15 cellular contexts compared by ENCODE assay signal in the genomic region with DNA sequence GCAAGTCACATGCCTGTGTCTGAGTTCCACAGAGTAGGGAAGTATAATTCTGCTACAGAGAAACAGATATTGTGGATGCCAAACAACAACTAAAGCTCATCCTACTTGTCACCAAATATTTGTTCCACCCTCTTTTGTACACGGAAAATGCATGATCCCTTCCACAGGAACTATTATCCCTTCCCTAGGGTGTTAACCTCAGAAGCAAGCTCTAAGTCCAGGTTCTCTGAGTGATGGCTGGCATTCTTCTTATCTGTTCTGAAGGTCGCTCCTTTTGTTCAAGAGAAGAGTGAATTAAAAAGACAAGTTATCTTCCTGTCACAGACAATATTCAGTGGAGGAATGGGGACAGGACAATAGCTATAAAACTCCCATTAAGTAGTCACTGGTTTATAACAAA.
DNase-seq lines count a peak whose midpoint lies in the region; TF ChIP-seq lines count a peak whose summit lies in the region.
"Had no signal": no experiment of that assay in that cellular context is flagged by ENCODE, and none has a peak within 500 bp of the region (broad histone marks: within the 10 kb centered on the region; RNA-seq: fewer than 3 reads in every experiment).

No MANE protein-coding gene starts in this region.

- H2AFZ ChIP-seq in neural cell (ENCODE audit: low read depth, low read length), result no peak overlapping the region
- H2AFZ ChIP-seq: GM23338 had no signal

- H3K9me3 ChIP-seq in neural cell (ENCODE audit: low read length), result no peaks in the 10 kb centered on the region
- no peaks in the 10 kb centered on the region for H3K9me3 ChIP-seq in SJCRH30 (replicated peaks)
- H3K9me3 ChIP-seq: HAP-1 had no signal

- no peak for TF ChIP-seq CTCF in neural cell (IDR thresholded peaks at IDR 0.05; ENCODE audit: poor library complexity, severe bottlenecking)

- H3K9ac ChIP-seq in neural cell (ENCODE audit: low read length), result no peak overlapping the region

- H3K36me3 ChIP-seq in neural cell (ENCODE audit: insufficient read depth, low read length), result no peaks in the 10 kb centered on the region
- H3K36me3 ChIP-seq in SJCRH30, result no peaks in the 10 kb centered on the region
- H3K36me3 ChIP-seq: HAP-1 had no signal

- TF ChIP-seq EP300 in neural cell (conservative IDR thresholded peaks at IDR 0.05; ENCODE audit: poor library complexity, severe bottlenecking), result peak; percentile 78

- DNase-seq in COLO829 (ENCODE audit: low spot score), result no peak
- no peak for DNase-seq in DMS 273 (lab: John Stamatoyannopoulos, UW; ENCODE audit: unreplicated experiment)
- DNase-seq in SJCRH30, result no peak
- DNase-seq: C1 segment of cervical spinal cord, Caco-2, DMS 273 treated with DMSO at 0.1 percent for 48 hours, DMS79, GF-D8, HFFc6 had no signal

- H3K4me1 ChIP-seq in SJCRH30, result no peaks in the 10 kb centered on the region
- H3K4me1 ChIP-seq: HAP-1 had no signal

- H3F3A ChIP-seq in neural cell (ENCODE audit: insufficient read depth, low read length, poor library complexity, severe bottlenecking), result no peaks in the 10 kb centered on the region

- H3K4me3 ChIP-seq in neural cell (ENCODE audit: low read length), result no peak overlapping the region
- no peak overlapping the region for H3K4me3 ChIP-seq in SJCRH30
- H3K4me3 ChIP-seq: GM23338, HAP-1 had no signal

- H3K4me2 ChIP-seq in neural cell (ENCODE audit: low read length), result no peak overlapping the region
- H3K4me2 ChIP-seq: GM23338 had no signal

- no peak for TF ChIP-seq RAD21 in neural cell (conservative IDR thresholded peaks at IDR 0.05)

- no peaks in the 10 kb centered on the region for H3K27me3 ChIP-seq in neural cell (ENCODE audit: insufficient read depth, low read depth, low read length)
- no peaks in the 10 kb centered on the region for H3K27me3 ChIP-seq in SJCRH30

- H3K79me2 ChIP-seq in neural cell (replicated peaks; ENCODE audit: insufficient read depth, low read length), result no peaks in the 10 kb centered on the region

- H3K27ac ChIP-seq in angular gyrus (ENCODE audit: low read depth, low read length) (peak overlapping the region; percentile 82), cingulate gyrus (ENCODE audit: low read depth, low read length) (peak overlapping the region; percentile 42), neural cell (ENCODE audit: low read length) (peak overlapping the region; percentile 49), temporal lobe (ENCODE audit: low read depth, low read length) (peak overlapping the region; percentile 7), SJCRH30 (no peak overlapping the region)

- H3K9me2 ChIP-seq in neural cell (ENCODE audit: insufficient read depth, low read length), result no peaks in the 10 kb centered on the region

- H4K20me1 ChIP-seq in neural cell (ENCODE audit: insufficient read depth), result no peaks in the 10 kb centered on the region

TF ChIP-seq in neural cell, 6 proteins besides CTCF, POLR2A, EP300 and RAD21:
- TF ChIP-seq, protein P1, sequence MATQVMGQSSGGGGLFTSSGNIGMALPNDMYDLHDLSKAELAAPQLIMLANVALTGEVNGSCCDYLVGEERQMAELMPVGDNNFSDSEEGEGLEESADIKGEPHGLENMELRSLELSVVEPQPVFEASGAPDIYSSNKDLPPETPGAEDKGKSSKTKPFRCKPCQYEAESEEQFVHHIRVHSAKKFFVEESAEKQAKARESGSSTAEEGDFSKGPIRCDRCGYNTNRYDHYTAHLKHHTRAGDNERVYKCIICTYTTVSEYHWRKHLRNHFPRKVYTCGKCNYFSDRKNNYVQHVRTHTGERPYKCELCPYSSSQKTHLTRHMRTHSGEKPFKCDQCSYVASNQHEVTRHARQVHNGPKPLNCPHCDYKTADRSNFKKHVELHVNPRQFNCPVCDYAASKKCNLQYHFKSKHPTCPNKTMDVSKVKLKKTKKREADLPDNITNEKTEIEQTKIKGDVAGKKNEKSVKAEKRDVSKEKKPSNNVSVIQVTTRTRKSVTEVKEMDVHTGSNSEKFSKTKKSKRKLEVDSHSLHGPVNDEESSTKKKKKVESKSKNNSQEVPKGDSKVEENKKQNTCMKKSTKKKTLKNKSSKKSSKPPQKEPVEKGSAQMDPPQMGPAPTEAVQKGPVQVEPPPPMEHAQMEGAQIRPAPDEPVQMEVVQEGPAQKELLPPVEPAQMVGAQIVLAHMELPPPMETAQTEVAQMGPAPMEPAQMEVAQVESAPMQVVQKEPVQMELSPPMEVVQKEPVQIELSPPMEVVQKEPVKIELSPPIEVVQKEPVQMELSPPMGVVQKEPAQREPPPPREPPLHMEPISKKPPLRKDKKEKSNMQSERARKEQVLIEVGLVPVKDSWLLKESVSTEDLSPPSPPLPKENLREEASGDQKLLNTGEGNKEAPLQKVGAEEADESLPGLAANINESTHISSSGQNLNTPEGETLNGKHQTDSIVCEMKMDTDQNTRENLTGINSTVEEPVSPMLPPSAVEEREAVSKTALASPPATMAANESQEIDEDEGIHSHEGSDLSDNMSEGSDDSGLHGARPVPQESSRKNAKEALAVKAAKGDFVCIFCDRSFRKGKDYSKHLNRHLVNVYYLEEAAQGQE (IDR thresholded peaks at IDR 0.05; ENCODE audit: borderline replicate concordance), result no peak
- TF ChIP-seq POLR2AphosphoS5 (IDR thresholded peaks at IDR 0.05), result peak; percentile 10
- TF ChIP-seq SMC3 (conservative IDR thresholded peaks at IDR 0.05; ENCODE audit: poor library complexity), result no peak
